Comparison of ENCODE assay signal across 27 cellular contexts in genomic region chr2:58852243-58852642, GRCh38.
"Had no signal": no experiment of that assay in that cellular context is flagged by ENCODE, and none has a peak within 500 bp of the region (broad histone marks: within the 10 kb centered on the region; RNA-seq: fewer than 3 reads in every experiment).

No MANE protein-coding gene starts in this region.

- DNase-seq: naive thymus-derived CD8-positive, alpha-beta T cell; nephron progenitor cell; pancreas; right cardiac atrium; right lobe of liver; sigmoid colon; small intestine; spleen; stimulated activated CD4-positive, alpha-beta T cell treated with anti-CD3 and anti-CD28 coated beads, Interleukin-12 subunit alpha, Interleukin-12 subunit beta, amount 100 ng/mL, for 4 hours; stimulated activated CD4-positive, alpha-beta T cell treated with anti-CD3 and anti-CD28 coated beads, Interleukin-1b, Interleukin-23, amount 100 ng/mL, for 48 hours; stimulated activated CD4-positive, alpha-beta T cell treated with anti-CD3 and anti-CD28 coated beads, Interleukin-4, amount 100 ng/mL, for 1 hour; stimulated activated CD4-positive, alpha-beta T cell treated with anti-CD3 and anti-CD28 coated beads, Interleukin-4, amount 100 ng/mL, for 4 hours; stimulated activated CD8-positive, alpha-beta memory T cell treated with anti-CD3 and anti-CD28 coated beads, Interleukin-4, amount 100 ng/mL, for 48 hours; stimulated activated naive CD4-positive, alpha-beta T cell; stimulated activated naive CD8-positive, alpha-beta T cell treated with anti-CD3 and anti-CD28 coated beads, Interleukin-15, amount 100 ng/mL, for 72 hours; stimulated activated naive CD8-positive, alpha-beta T cell treated with anti-CD3 and anti-CD28 coated beads, Interleukin-15, Interleukin-2, amounts not matched to agents 100 U/mL and 50 U/mL, for 24 hours; substantia nigra; thyroid gland; trophoblast cell; upper lobe of left lung had no signal

- H3K4me3 ChIP-seq: pancreas, prostate gland, right lobe of liver, sigmoid colon, spleen, thoracic aorta, thyroid gland, tibial nerve, upper lobe of left lung, vagina had no signal

- ATAC-seq: naive thymus-derived CD8-positive, alpha-beta T cell; natural killer cell treated with Interleukin-12 subunit alpha and Interleukin-12 subunit beta and Interleukin-15 and Interleukin-18, amount 100 ng/mL, for 72 hours; pancreas; right cardiac atrium; right lobe of liver; stimulated activated memory B cell treated with anti-CD40 and anti-IgM and Interleukin-4, amounts not matched to agents 10 μg/mL and 1 μg/mL and 100 μg/mL, for 72 hours; stimulated activated naive CD8-positive, alpha-beta T cell treated with anti-CD3 and anti-CD28 coated beads, Interleukin-15, amount 100 ng/mL, for 72 hours; stimulated activated naive CD8-positive, alpha-beta T cell treated with anti-CD3 and anti-CD28 coated beads, Interleukin-15, Interleukin-2, amounts not matched to agents 100 U/mL and 50 U/mL, for 24 hours had no signal

- H3K36me3 ChIP-seq: neutrophil, pancreas, prostate gland, right lobe of liver, sigmoid colon, spleen, thoracic aorta, thyroid gland, tibial nerve, upper lobe of left lung, vagina had no signal

- H3K27me3 ChIP-seq: neutrophil, pancreas, right lobe of liver, sigmoid colon, spleen, thyroid gland, tibial nerve, upper lobe of left lung, vagina had no signal

- H3K4me1 ChIP-seq: pancreas, prostate gland, right lobe of liver, spleen, thyroid gland, tibial nerve, upper lobe of left lung, vagina had no signal

- H3K9me3 ChIP-seq: neutrophil, pancreas, prostate gland, right lobe of liver, sigmoid colon, thoracic aorta, thyroid gland, tibial nerve, upper lobe of left lung, vagina had no signal

- H3K27ac ChIP-seq: neutrophil, pancreas, prostate gland, right lobe of liver, sigmoid colon, spleen, thoracic aorta, thyroid gland, tibial nerve, upper lobe of left lung, vagina had no signal
